29 cellular contexts compared by ENCODE assay signal in the genomic region with DNA sequence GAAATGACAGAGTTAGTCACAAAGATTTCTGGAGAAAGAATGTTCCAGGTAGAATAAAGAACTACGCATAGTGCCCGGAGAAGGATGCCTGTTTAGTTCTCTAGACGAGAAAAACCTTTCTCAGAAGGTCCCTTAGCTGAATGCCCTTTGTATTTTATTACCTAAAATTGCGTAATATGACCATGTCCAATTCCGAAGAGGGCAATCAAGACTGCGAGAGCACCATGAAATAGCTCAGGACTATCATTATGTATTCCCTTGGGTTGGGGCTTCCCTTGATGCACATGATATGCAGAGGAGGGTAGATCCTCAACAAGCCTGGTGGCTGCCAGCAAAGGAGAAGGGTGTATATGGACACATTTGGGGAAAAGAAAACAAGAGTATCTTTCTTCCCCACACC.
"Had no signal": no experiment of that assay in that cellular context is flagged by ENCODE, and none has a peak within 500 bp of the region (broad histone marks: within the 10 kb centered on the region; RNA-seq: fewer than 3 reads in every experiment).

No MANE protein-coding gene starts in this region.

- ATAC-seq: naive thymus-derived CD8-positive, alpha-beta T cell; natural killer cell treated with Interleukin-12 subunit alpha and Interleukin-12 subunit beta and Interleukin-15 and Interleukin-18, amount 100 ng/mL, for 72 hours; psoas muscle; right cardiac atrium; sciatic nerve; stimulated activated memory B cell treated with anti-CD40 and anti-IgM and Interleukin-4, amounts not matched to agents 10 μg/mL and 1 μg/mL and 100 μg/mL, for 72 hours; stimulated activated naive CD8-positive, alpha-beta T cell treated with anti-CD3 and anti-CD28 coated beads, Interleukin-15, amount 100 ng/mL, for 72 hours; stimulated activated naive CD8-positive, alpha-beta T cell treated with anti-CD3 and anti-CD28 coated beads, Interleukin-15, Interleukin-2, amounts not matched to agents 100 U/mL and 50 U/mL, for 24 hours; upper lobe of right lung had no signal

- H3K79me2 ChIP-seq: parathyroid adenoma had no signal

- H3K4me2 ChIP-seq: smooth muscle cell had no signal

- H3K36me3 ChIP-seq: ovary, spleen, suprapubic skin, tibial artery, transverse colon, upper lobe of right lung, uterus had no signal

- H3K27ac ChIP-seq: ovary, parathyroid adenoma, psoas muscle, skin epidermis, spleen, suprapubic skin, testis, tibial artery, transverse colon, upper lobe of right lung, uterus had no signal

- H3K9ac ChIP-seq: parathyroid adenoma had no signal

- H2AFZ ChIP-seq: parathyroid adenoma had no signal

- H3K9me3 ChIP-seq: ovary, psoas muscle, suprapubic skin, testis, tibial artery, transverse colon, upper lobe of right lung, uterus had no signal

- H3K4me3 ChIP-seq: ovary, psoas muscle, skin epidermis, smooth muscle cell, spleen, suprapubic skin, testis, tibial artery, transverse colon, upper lobe of right lung, uterus had no signal

- H3K27me3 ChIP-seq: ovary, spleen, suprapubic skin, testis, tibial artery, transverse colon, upper lobe of right lung, uterus had no signal

- H3K4me1 ChIP-seq: parathyroid adenoma, psoas muscle, spleen, suprapubic skin, testis, tibial artery, transverse colon, upper lobe of right lung, uterus had no signal

- DNase-seq: naive thymus-derived CD8-positive, alpha-beta T cell; nephron progenitor cell; occipital lobe; ovary; posterior cingulate gyrus; psoas muscle; right cardiac atrium; spleen; stimulated activated CD4-positive, alpha-beta T cell treated with anti-CD3 and anti-CD28 coated beads, Interleukin-12 subunit alpha, Interleukin-12 subunit beta, amount 100 ng/mL, for 4 hours; stimulated activated CD4-positive, alpha-beta T cell treated with anti-CD3 and anti-CD28 coated beads, Interleukin-1b, Interleukin-23, amount 100 ng/mL, for 48 hours; stimulated activated CD4-positive, alpha-beta T cell treated with anti-CD3 and anti-CD28 coated beads, Interleukin-4, amount 100 ng/mL, for 1 hour; stimulated activated CD4-positive, alpha-beta T cell treated with anti-CD3 and anti-CD28 coated beads, Interleukin-4, amount 100 ng/mL, for 4 hours; stimulated activated CD8-positive, alpha-beta memory T cell treated with anti-CD3 and anti-CD28 coated beads, Interleukin-4, amount 100 ng/mL, for 48 hours; stimulated activated naive CD4-positive, alpha-beta T cell; stimulated activated naive CD8-positive, alpha-beta T cell treated with anti-CD3 and anti-CD28 coated beads, Interleukin-15, amount 100 ng/mL, for 72 hours; stimulated activated naive CD8-positive, alpha-beta T cell treated with anti-CD3 and anti-CD28 coated beads, Interleukin-15, Interleukin-2, amounts not matched to agents 100 U/mL and 50 U/mL, for 24 hours; substantia nigra; testis; tibial artery; transverse colon; upper lobe of right lung; uterus had no signal
